Comparison of ENCODE assay signal across 32 cellular contexts in the genomic region with DNA sequence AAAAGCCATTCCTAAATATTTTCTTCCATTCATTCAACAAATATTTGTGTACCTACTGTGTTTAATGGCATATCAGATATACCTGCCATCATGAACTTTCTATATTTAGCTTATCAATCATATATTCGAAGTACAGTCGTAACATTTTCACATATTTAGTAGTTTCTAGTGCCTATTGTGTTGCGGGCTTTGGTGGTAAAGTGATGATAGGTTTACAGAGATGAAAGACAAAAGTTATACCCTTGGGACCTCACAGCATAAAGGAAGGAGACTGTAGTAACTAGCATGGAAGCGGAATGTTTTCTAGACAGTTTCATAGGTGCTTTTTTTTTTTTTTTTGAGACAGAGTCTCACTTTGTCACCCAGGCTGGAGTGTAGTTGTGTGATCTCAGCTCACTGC.
"Had no signal": no experiment of that assay in that cellular context is flagged by ENCODE, and none has a peak within 500 bp of the region (broad histone marks: within the 10 kb centered on the region; RNA-seq: fewer than 3 reads in every experiment).

No MANE protein-coding gene starts in this region.

- H3K4me3 ChIP-seq: esophagus muscularis mucosa, thyroid gland, upper lobe of left lung, vagina had no signal

- H3K27ac ChIP-seq: breast epithelium, esophagus muscularis mucosa, foreskin keratinocyte, heart left ventricle, parathyroid adenoma, right atrium auricular region, stomach, thyroid gland, upper lobe of left lung, vagina had no signal

- H3K27ac Mint-ChIP-seq: dendritic cell treated with granulocyte-macrophage colony-stimulating factor and Interleukin-4, amounts not matched to agents 40 ng/mL and 50 ng/mL, for 4 days; stimulated activated naive B cell treated with anti-CD40 and anti-IgM and Interleukin-4, amounts not matched to agents 10 μg/mL and 1 μg/mL and 100 μg/mL, for 72 hours had no signal

- H3K79me2 ChIP-seq: parathyroid adenoma had no signal

- FAIRE-seq: kidney had no signal

- H3K9me3 Mint-ChIP-seq: dendritic cell treated with granulocyte-macrophage colony-stimulating factor and Interleukin-4, amounts not matched to agents 40 ng/mL and 50 ng/mL, for 4 days; immature natural killer cell; naive thymus-derived CD4-positive, alpha-beta T cell; neural crest cell; stimulated activated naive B cell treated with anti-CD40 and anti-IgM and Interleukin-4, amounts not matched to agents 10 μg/mL and 1 μg/mL and 100 μg/mL, for 72 hours; T-helper 2 cell treated with Interferon-gamma antibody and Interleukin-4, amounts not matched to agents 5 μg/mL and 100 μg/mL, for 36 hours had no signal

- H3K27me3 ChIP-seq: breast epithelium, esophagus muscularis mucosa, foreskin keratinocyte, heart left ventricle, right atrium auricular region, stomach, thyroid gland, upper lobe of left lung, vagina had no signal

- H3K9me3 ChIP-seq: breast epithelium, esophagus muscularis mucosa, heart left ventricle, right atrium auricular region, stomach, thyroid gland, upper lobe of left lung, vagina had no signal

- H3K4me3 Mint-ChIP-seq: dendritic cell treated with granulocyte-macrophage colony-stimulating factor and Interleukin-4, amounts not matched to agents 40 ng/mL and 50 ng/mL, for 4 days; immature natural killer cell; neural crest cell; stimulated activated naive B cell treated with anti-CD40 and anti-IgM and Interleukin-4, amounts not matched to agents 10 μg/mL and 1 μg/mL and 100 μg/mL, for 72 hours had no signal

- H3K36me3 Mint-ChIP-seq: immature natural killer cell; stimulated activated naive B cell treated with anti-CD40 and anti-IgM and Interleukin-4, amounts not matched to agents 10 μg/mL and 1 μg/mL and 100 μg/mL, for 72 hours had no signal

- DNase-seq: activated CD4-positive, alpha-beta T cell treated with anti-CD3 and anti-CD28 coated beads for 4 hours; activated CD4-positive, alpha-beta T cell treated with anti-CD3 and anti-CD28 coated beads, Interleukin-2, amount 50 U/mL, for 4 hours; activated CD8-positive, alpha-beta memory T cell treated with anti-CD3 and anti-CD28 coated beads for 24 hours; activated gamma-delta T cell; activated naive CD4-positive, alpha-beta T cell treated with anti-CD3 and anti-CD28 coated beads, Interleukin-2, amount 50 U/mL, for 16 hours; amniotic stem cell; central memory CD4-positive, alpha-beta T cell; foreskin keratinocyte; heart left ventricle; hypothalamus; immature natural killer cell; kidney; left colon; mammary epithelial cell; midbrain; naive thymus-derived CD4-positive, alpha-beta T cell; nucleus accumbens; stimulated activated CD4-positive, alpha-beta T cell treated with anti-CD3 and anti-CD28 coated beads, Interleukin-1b, Interleukin-23, amount 100 ng/mL, for 48 hours; stimulated activated CD4-positive, alpha-beta T cell treated with anti-CD3 and anti-CD28 coated beads, Interleukin-4, amount 100 ng/mL, for 4 hours; stimulated activated CD8-positive, alpha-beta memory T cell treated with anti-CD3 and anti-CD28 coated beads, Interleukin-4, amount 100 ng/mL, for 48 hours; stimulated activated naive B cell treated with anti-CD40 and anti-IgM and Interleukin-4, amounts not matched to agents 10 μg/mL and 1 μg/mL and 100 μg/mL, for 72 hours; stomach; thyroid gland had no signal

- H3K4me1 ChIP-seq: breast epithelium, parathyroid adenoma had no signal

- ATAC-seq: naive thymus-derived CD4-positive, alpha-beta T cell; stimulated activated naive B cell treated with anti-CD40 and anti-IgM and Interleukin-4, amounts not matched to agents 10 μg/mL and 1 μg/mL and 100 μg/mL, for 72 hours had no signal

- H3K9ac ChIP-seq: parathyroid adenoma had no signal

- H2AFZ ChIP-seq: parathyroid adenoma had no signal

- H3K36me3 ChIP-seq: breast epithelium, esophagus muscularis mucosa, heart left ventricle, right atrium auricular region, stomach, thyroid gland, upper lobe of left lung, vagina had no signal

- H3K27me3 Mint-ChIP-seq: dendritic cell treated with granulocyte-macrophage colony-stimulating factor and Interleukin-4, amounts not matched to agents 40 ng/mL and 50 ng/mL, for 4 days; naive thymus-derived CD4-positive, alpha-beta T cell; stimulated activated naive B cell treated with anti-CD40 and anti-IgM and Interleukin-4, amounts not matched to agents 10 μg/mL and 1 μg/mL and 100 μg/mL, for 72 hours had no signal
